In the genomic region with DNA sequence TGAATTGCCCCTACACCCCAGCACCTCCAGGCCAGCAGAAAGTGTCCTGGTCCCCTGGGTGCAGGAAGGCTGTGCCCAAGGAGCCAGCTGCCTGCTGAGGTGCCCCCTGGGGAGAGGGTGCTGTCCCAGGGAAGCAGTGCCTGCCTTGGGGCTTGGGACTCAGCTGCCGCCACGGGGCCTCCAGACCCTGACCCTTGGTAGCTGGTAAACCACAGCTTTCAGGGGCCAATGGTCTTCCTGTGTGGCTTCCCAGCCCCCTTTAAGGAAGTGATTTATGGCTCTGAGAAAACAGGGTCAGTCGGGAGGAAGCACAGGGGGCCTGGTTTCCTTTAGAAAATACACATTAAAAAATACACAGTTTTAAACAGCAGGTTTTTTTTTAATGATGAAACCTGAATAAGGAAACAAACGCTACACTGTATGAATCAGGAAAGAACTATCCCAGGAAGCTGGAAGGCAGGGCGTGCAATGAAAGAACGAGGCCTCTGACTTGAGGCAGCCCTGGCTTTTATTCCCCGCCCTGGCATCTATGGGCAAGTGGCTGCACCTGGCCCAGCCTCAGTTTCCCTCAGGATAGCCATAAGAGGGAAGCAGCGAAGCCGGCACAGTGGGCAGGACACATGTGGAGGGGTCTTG, we compare ENCODE assay signal across 11 cellular contexts. TPM values are rescaled to one million over a fixed set of nuclear protein-coding genes. Genes with fewer than 3 reads are reported as not detected.
DNase-seq lines count a peak whose midpoint lies in the region; ATAC-seq and TF ChIP-seq lines count a peak whose summit lies in the region.
"Had no signal": no experiment of that assay in that cellular context is flagged by ENCODE, and none has a peak within 500 bp of the region (broad histone marks: within the 10 kb centered on the region; RNA-seq: fewer than 3 reads in every experiment).

No MANE protein-coding gene starts in this region.

- TF ChIP-seq CTCF in ascending aorta (IDR thresholded peaks at IDR 0.05) = no peak

- no peak overlapping the region for H3K27ac Mint-ChIP-seq in CD8-positive, alpha-beta memory T cell
- H3K27ac Mint-ChIP-seq: activated T-cell treated with anti-CD3 and anti-CD28 coated beads, Interleukin-2, amount 50 U/mL, for 24 hours had no signal

- no peaks in the 10 kb centered on the region for H3K36me3 ChIP-seq in ascending aorta
- H3K36me3 ChIP-seq in stomach smooth muscle (ENCODE audit: control insufficient read depth in 2 of 2, insufficient read depth in 2 of 2, low read length in 2 of 2) = no peaks in the 10 kb centered on the region
- no peaks in the 10 kb centered on the region for H3K36me3 ChIP-seq in CD8-positive, alpha-beta memory T cell (ENCODE audit: insufficient read depth, low read length)
- H3K36me3 ChIP-seq: pancreas had no signal

- CTCF ChIA-PET in CD8-positive, alpha-beta memory T cell (lab: Charles Lee) = interaction anchor here (1.6 kb wide), 1 partner anchor 23 kb away, joined by 3 read pairs; no protein-coding TSS in a partner anchor

- POLR2A ChIA-PET in CD8-positive, alpha-beta memory T cell (lab: Charles Lee) = no interaction called here

- H3K27ac ChIP-seq in ascending aorta (peak overlapping the region; percentile 48 to 66), stomach smooth muscle (ENCODE audit: low read length) (peak overlapping the region; percentile 91)
- no peak overlapping the region for H3K27ac ChIP-seq in CD8-positive, alpha-beta memory T cell (ENCODE audit: low read depth, low read length)

- no peaks in the 10 kb centered on the region for H3K9me3 Mint-ChIP-seq in activated T-cell treated with anti-CD3 and anti-CD28 coated beads, Interleukin-2, amount 50 U/mL, for 4 hours
- no peaks in the 10 kb centered on the region for H3K9me3 Mint-ChIP-seq in CD8-positive, alpha-beta memory T cell
- H3K9me3 Mint-ChIP-seq: activated T-cell treated with anti-CD3 and anti-CD28 coated beads, Interleukin-2, amount 50 U/mL, for 24 hours had no signal

- peak overlapping the region in 1 of 2 donors; percentile 45 for H3K9ac ChIP-seq in stomach smooth muscle (ENCODE audit: low read length in 2 of 2)

- intact Hi-C loops in ascending aorta (cut with DNase I) = loop anchor here (10.0 kb wide), 1 partner anchor 622 kb away; the partner anchor contains the start of gene WDR25

- H3K4me1 ChIP-seq in ascending aorta = peaks cover 19 to 51% of the 10 kb centered on the region in 2 donors
- H3K4me1 ChIP-seq in stomach smooth muscle (ENCODE audit: control insufficient read depth, insufficient read depth, low read length) = peaks cover 96% of the 10 kb centered on the region
- no peaks in the 10 kb centered on the region for H3K4me1 ChIP-seq in CD8-positive, alpha-beta memory T cell (ENCODE audit: insufficient read depth, low read length)

- H3K4me1 Mint-ChIP-seq in activated T-cell treated with anti-CD3 and anti-CD28 coated beads, Interleukin-2, amount 50 U/mL, for 4 hours (ENCODE audit: low read depth) = peaks cover 13% of the 10 kb centered on the region
- peaks cover 12 to 21% (median 14%) of the 10 kb centered on the region in 3 donors for H3K4me1 Mint-ChIP-seq in CD8-positive, alpha-beta memory T cell

- no peaks in the 10 kb centered on the region for H3K27me3 ChIP-seq in ascending aorta
- H3K27me3 ChIP-seq in stomach smooth muscle (ENCODE audit: control insufficient read depth in 1 of 2, insufficient read depth in 2 of 2, low read length in 2 of 2) = no peaks in the 10 kb centered on the region
- peaks cover 16% of the 10 kb centered on the region for H3K27me3 ChIP-seq in CD8-positive, alpha-beta memory T cell (ENCODE audit: insufficient read depth, low read length, poor library complexity, severe bottlenecking)
- H3K27me3 ChIP-seq: pancreas had no signal

- ATAC-seq in activated T-cell treated with anti-CD3 and anti-CD28 coated beads, Interleukin-2, amount 50 U/mL, for 4 hours = no peak

- peaks cover 43% of the 10 kb centered on the region for H3K27me3 Mint-ChIP-seq in activated T-cell treated with anti-CD3 and anti-CD28 coated beads, Interleukin-2, amount 50 U/mL, for 4 hours (ENCODE audit: low read depth)
- peaks cover 46 to 68% of the 10 kb centered on the region in 2 donors for H3K27me3 Mint-ChIP-seq in CD8-positive, alpha-beta memory T cell

- H3K36me3 Mint-ChIP-seq in activated T-cell treated with anti-CD3 and anti-CD28 coated beads, Interleukin-2, amount 50 U/mL, for 4 hours (ENCODE audit: insufficient read depth) = no peaks in the 10 kb centered on the region
- H3K36me3 Mint-ChIP-seq in CD8-positive, alpha-beta memory T cell = no peaks in the 10 kb centered on the region

- DNase-seq in HPDE6-E6E7 (ENCODE audit: extremely low spot score) (peak; percentile 74), ascending aorta (ENCODE audit: low spot score in 2 of 2) (no peak), hepatic stellate cell (ENCODE audit: low spot score) (peak; percentile 89), superior temporal gyrus (ENCODE audit: extremely low spot score) (no peak), NCI-H2029 (lab: John Stamatoyannopoulos, UW) (no peak)
- no peak for DNase-seq in activated T-cell treated with anti-CD3 and anti-CD28 coated beads, Interleukin-2, amount 50 U/mL, for 4 hours
- no peak for DNase-seq in CD8-positive, alpha-beta memory T cell
- DNase-seq: activated T-cell treated with anti-CD3 and anti-CD28 coated beads, Interleukin-2, amount 50 U/mL, for 24 hours; stimulated activated naive CD4-positive, alpha-beta T cell treated with Interleukin-2 at 50 U/mL for 16 hours had no signal

- H3K9me3 ChIP-seq in ascending aorta (no peaks in the 10 kb centered on the region), stomach smooth muscle (ENCODE audit: control insufficient read depth in 2 of 2, low read length in 2 of 2) (no peaks in the 10 kb centered on the region)
- H3K9me3 ChIP-seq in CD8-positive, alpha-beta memory T cell (ENCODE audit: low read length) = no peaks in the 10 kb centered on the region
- H3K9me3 ChIP-seq: pancreas had no signal

- no peak overlapping the region for H3K4me3 Mint-ChIP-seq in activated T-cell treated with anti-CD3 and anti-CD28 coated beads, Interleukin-2, amount 50 U/mL, for 4 hours
- H3K4me3 Mint-ChIP-seq in CD8-positive, alpha-beta memory T cell = no peak overlapping the region
- H3K4me3 Mint-ChIP-seq: activated T-cell treated with anti-CD3 and anti-CD28 coated beads, Interleukin-2, amount 50 U/mL, for 24 hours had no signal

- H3K4me3 ChIP-seq in ascending aorta = no peak overlapping the region
- H3K4me3 ChIP-seq in stomach smooth muscle (ENCODE audit: low read length in 2 of 2) = peak overlapping the region in 1 of 2 donors; percentile 40
- H3K4me3 ChIP-seq in CD8-positive, alpha-beta memory T cell (ENCODE audit: low read length) = no peak overlapping the region
- H3K4me3 ChIP-seq: pancreas had no signal

RNA-seq across cellular contexts. Expression of gene EML1, which starts 40.6 kb away (rescaled TPM):
- 28.3 TPM for total RNA-seq in ascending aorta
- 1 to 10 TPM in 2 of 3 donors, under 1 TPM in 1; 0.86 to 2.4 (median 1.3) TPM for total RNA-seq in activated T-cell treated with anti-CD3 and anti-CD28 coated beads, Interleukin-2, amount 50 U/mL, for 4 hours
- 1 to 10 TPM; 1.3 to 1.7 TPM for total RNA-seq in CD8-positive, alpha-beta memory T cell
- polyA plus RNA-seq in CD8-positive, alpha-beta memory T cell = not detected

Comparison
In these comparisons a context has a peak if more than half of its experiments do, and no peak if none do; other contexts are left out.
1. DNase-seq: peak in HPDE6-E6E7 (single experiment) and hepatic stellate cell (single experiment); none in ascending aorta (0 of 2), activated T-cell treated with anti-CD3 and anti-CD28 coated beads, Interleukin-2, amount 50 U/mL, for 4 hours (single experiment), superior temporal gyrus (single experiment), CD8-positive, alpha-beta memory T cell (0 of 5) and NCI-H2029 (single experiment).